11 cellular contexts compared by ENCODE assay signal in genomic region chr10:72295330-72295910, GRCh38. TPM values are rescaled to one million over a fixed set of nuclear protein-coding genes. Genes with fewer than 3 reads are reported as not detected.
A peak's percentile ranks its signal among the peaks of the same experiment; 100 is the strongest.
DNase-seq lines count a peak whose midpoint lies in the region; FAIRE-seq and TF ChIP-seq lines count a peak whose summit lies in the region.
"Had no signal": no experiment of that assay in that cellular context is flagged by ENCODE, and none has a peak within 500 bp of the region (broad histone marks: within the 10 kb centered on the region; RNA-seq: fewer than 3 reads in every experiment).

No MANE protein-coding gene starts in this region.

- H3K9me3 Mint-ChIP-seq in activated naive CD4-positive, alpha-beta T cell treated with anti-CD3 and anti-CD28 coated beads, Interleukin-2, amount 50 U/mL, for 24 hours = no peaks in the 10 kb centered on the region
- H3K9me3 Mint-ChIP-seq in activated CD4-positive, alpha-beta memory T cell treated with anti-CD3 and anti-CD28 coated beads, Interleukin-2, amount 10 ng/mL, durations not matched to agents 7 days and 5 days = no peaks in the 10 kb centered on the region

- no peak for TF ChIP-seq POLR2A in vagina (IDR thresholded peaks at IDR 0.05)

- H3K9me1 ChIP-seq in keratinocyte (ENCODE audit: control insufficient read depth, extremely low read depth, insufficient read depth, low read length) = no peaks in the 10 kb centered on the region

- H3K4me1 ChIP-seq in keratinocyte (ENCODE audit: control insufficient read depth, extremely low read depth, insufficient read depth, low read length) = peaks cover 38% of the 10 kb centered on the region
- H3K4me1 ChIP-seq in vagina = peaks cover 22% of the 10 kb centered on the region

- CTCF ChIA-PET in activated CD4-positive, alpha-beta memory T cell treated with anti-CD3 and anti-CD28 coated beads, Interleukin-2, amount 10 ng/mL, durations not matched to agents 7 days and 5 days (lab: Charles Lee) = interaction anchor here (6.7 kb wide), 1 partner anchor 21 kb away, joined by 56 read pairs; the partner anchor contains the start of gene DDIT4

- no peaks in the 10 kb centered on the region for H3K36me3 ChIP-seq in keratinocyte (ENCODE audit: control insufficient read depth in 2 of 2, extremely low read depth in 1 of 2, insufficient read depth in 2 of 2, low read length in 2 of 2)
- H3K36me3 ChIP-seq in vagina = no peaks in the 10 kb centered on the region

- peaks cover 3% of the 10 kb centered on the region for H3K36me3 Mint-ChIP-seq in activated naive CD4-positive, alpha-beta T cell treated with anti-CD3 and anti-CD28 coated beads, Interleukin-2, amount 50 U/mL, for 24 hours
- peaks cover 12% of the 10 kb centered on the region for H3K36me3 Mint-ChIP-seq in activated CD4-positive, alpha-beta memory T cell treated with anti-CD3 and anti-CD28 coated beads, Interleukin-2, amount 10 ng/mL, durations not matched to agents 7 days and 5 days (ENCODE audit: low read depth)

- H3K4me3 Mint-ChIP-seq in activated naive CD4-positive, alpha-beta T cell treated with anti-CD3 and anti-CD28 coated beads, Interleukin-2, amount 50 U/mL, for 24 hours = peak overlapping the region; percentile 64
- peak overlapping the region; percentile 73 for H3K4me3 Mint-ChIP-seq in activated CD4-positive, alpha-beta memory T cell treated with anti-CD3 and anti-CD28 coated beads, Interleukin-2, amount 10 ng/mL, durations not matched to agents 7 days and 5 days

- H3K27ac ChIP-seq in keratinocyte (ENCODE audit: control insufficient read depth, insufficient read depth, low read length) (peak overlapping the region; percentile 36), vagina (peak overlapping the region; percentile 19)

- peaks cover 71% of the 10 kb centered on the region for H3K4me1 Mint-ChIP-seq in activated naive CD4-positive, alpha-beta T cell treated with anti-CD3 and anti-CD28 coated beads, Interleukin-2, amount 50 U/mL, for 24 hours
- H3K4me1 Mint-ChIP-seq in activated CD4-positive, alpha-beta memory T cell treated with anti-CD3 and anti-CD28 coated beads, Interleukin-2, amount 10 ng/mL, durations not matched to agents 7 days and 5 days = peaks cover 81% of the 10 kb centered on the region

- H3K9me3 ChIP-seq in keratinocyte (ENCODE audit: control insufficient read depth, low read depth, low read length) = no peaks in the 10 kb centered on the region
- no peaks in the 10 kb centered on the region for H3K9me3 ChIP-seq in vagina

- peak overlapping the region; percentile 10 for H3K9ac ChIP-seq in keratinocyte (ENCODE audit: control insufficient read depth, extremely low read depth, insufficient read depth, low read length)

- no peak for FAIRE-seq in keratinocyte (lab: Jason Lieb, UNC)
- FAIRE-seq: endometrium had no signal

- DNase-seq in activated naive CD4-positive, alpha-beta T cell (lab: John Stamatoyannopoulos, UW) = no peak
- DNase-seq in activated CD4-positive, alpha-beta memory T cell treated with anti-CD3 and anti-CD28 coated beads, Interleukin-2, amount 10 ng/mL, durations not matched to agents 7 days and 5 days = no peak
- DNase-seq in keratinocyte (ENCODE audit: low read depth, low spot score) = no peak
- DNase-seq in vagina (ENCODE audit: extremely low spot score in 2 of 2) = no peak
- no peak for DNase-seq in GF-D8 (lab: John Stamatoyannopoulos, UW)
- DNase-seq in NCI-H446 treated with DMSO at 0.1 percent for 48 hours (lab: John Stamatoyannopoulos, UW) = no peak
- no peak for DNase-seq in ureter (ENCODE audit: low spot score)
- DNase-seq: NCI-H345, SIG-M5 had no signal

- H4K20me1 ChIP-seq in keratinocyte (ENCODE audit: control insufficient read depth, extremely low read depth, insufficient read depth, low read length) = no peaks in the 10 kb centered on the region

- no peak overlapping the region for H3K4me3 ChIP-seq in keratinocyte (ENCODE audit: control insufficient read depth in 2 of 3, extremely low read depth in 1 of 3, insufficient read depth in 2 of 3, low read depth in 1 of 3, low read length in 3 of 3)
- no peak overlapping the region for H3K4me3 ChIP-seq in vagina

- intact Hi-C loops in vagina (cut with DNase I) = no loop called here

- TF ChIP-seq CTCF in keratinocyte (optimal IDR thresholded peaks at IDR 0.05 in 1 of 3, IDR thresholded peaks at IDR 0.05 in 1 of 3, conservative IDR thresholded peaks at IDR 0.05 in 1 of 3; ENCODE audit: extremely low read depth in 1 of 3, insufficient read depth in 2 of 3, low read length in 3 of 3) (no peak), vagina (IDR thresholded peaks at IDR 0.05) (no peak)

- dilution Hi-C loops in keratinocyte (cut with MboI; ENCODE audit: extremely low pct_ligation_motif_present, low sequenced_read_pairs) = no loop called here

- no peak overlapping the region for H3K4me2 ChIP-seq in keratinocyte (ENCODE audit: control insufficient read depth, extremely low read depth, insufficient read depth, low read depth, low read length)

- H3K27me3 Mint-ChIP-seq in activated naive CD4-positive, alpha-beta T cell treated with anti-CD3 and anti-CD28 coated beads, Interleukin-2, amount 50 U/mL, for 24 hours = no peaks in the 10 kb centered on the region
- H3K27me3 Mint-ChIP-seq in activated CD4-positive, alpha-beta memory T cell treated with anti-CD3 and anti-CD28 coated beads, Interleukin-2, amount 10 ng/mL, durations not matched to agents 7 days and 5 days = no peaks in the 10 kb centered on the region

- no peaks in the 10 kb centered on the region for H3K27me3 ChIP-seq in keratinocyte (ENCODE audit: control insufficient read depth, extremely low read depth, insufficient read depth, low read length)
- H3K27me3 ChIP-seq in vagina = no peaks in the 10 kb centered on the region

- peak overlapping the region; percentile 98 for H3K27ac Mint-ChIP-seq in activated naive CD4-positive, alpha-beta T cell treated with anti-CD3 and anti-CD28 coated beads, Interleukin-2, amount 50 U/mL, for 24 hours
- peak overlapping the region; percentile 97 for H3K27ac Mint-ChIP-seq in activated CD4-positive, alpha-beta memory T cell treated with anti-CD3 and anti-CD28 coated beads, Interleukin-2, amount 10 ng/mL, durations not matched to agents 7 days and 5 days

- POLR2A ChIA-PET in activated CD4-positive, alpha-beta memory T cell treated with anti-CD3 and anti-CD28 coated beads, Interleukin-2, amount 10 ng/mL, durations not matched to agents 7 days and 5 days (lab: Charles Lee) = interaction anchor here (1.0 to 23.5 kb wide), 6 partner anchors 12 to 31 kb away, joined by 4 to 448 read pairs (median 22); partner anchors contain the start of gene DDIT4

- no peak overlapping the region for H2AFZ ChIP-seq in keratinocyte (ENCODE audit: control insufficient read depth, low read length)

- no peaks in the 10 kb centered on the region for H3K79me2 ChIP-seq in keratinocyte (ENCODE audit: control insufficient read depth, insufficient read depth, low read length)

RNA-seq across cellular contexts. Expression of gene DDIT4, which starts 21.7 kb away (rescaled TPM):
- total RNA-seq in activated CD4-positive, alpha-beta memory T cell treated with anti-CD3 and anti-CD28 coated beads, Interleukin-2, amount 10 ng/mL, durations not matched to agents 7 days and 5 days = 100 to 1,000 TPM; 475 to 481 TPM
- polyA plus RNA-seq in keratinocyte = 153 to 289 TPM (median 248 TPM) in 3 replicates
- polyA plus RNA-seq in keratinocyte (2011; ENCODE audit: low read depth) = 227 TPM
- polyA plus RNA-seq in keratinocyte (2011; cell fraction: cytosol; rRNA removed) = 88.3 and 149 TPM in 2 replicates
- 237 and 241 TPM in 2 replicates for polyA plus RNA-seq in keratinocyte (2011; cell fraction: nucleus; rRNA removed)
- 409 and 466 TPM in 2 replicates for polyA plus RNA-seq in keratinocyte (2012; ENCODE audit: low replicate concordance)
- polyA minus RNA-seq in keratinocyte = 214 to 285 TPM (median 225 TPM) in 3 replicates
- 466 TPM for polyA minus RNA-seq in keratinocyte (2011; cell fraction: cytosol; rRNA and poly(A)+ RNA removed)
- 259 and 281 TPM in 2 replicates for polyA minus RNA-seq in keratinocyte (2011; cell fraction: nucleus; rRNA and poly(A)+ RNA removed)
- 1,063 TPM for total RNA-seq in vagina
- total RNA-seq in ureter = 525 TPM

RNA-seq across cellular contexts. Expression of gene DNAJB12, which starts 59.3 kb away (rescaled TPM):
- 10 to 100 TPM; 23.8 to 26.7 TPM for total RNA-seq in activated CD4-positive, alpha-beta memory T cell treated with anti-CD3 and anti-CD28 coated beads, Interleukin-2, amount 10 ng/mL, durations not matched to agents 7 days and 5 days
- 11.5 to 19.3 TPM (median 12.0 TPM) in 3 replicates for polyA plus RNA-seq in keratinocyte
- polyA plus RNA-seq in keratinocyte (2011; ENCODE audit: low read depth) = 14.8 TPM
- polyA plus RNA-seq in keratinocyte (2011; cell fraction: cytosol; rRNA removed) = 11.5 and 14.9 TPM in 2 replicates
- 32.1 and 39.9 TPM in 2 replicates for polyA plus RNA-seq in keratinocyte (2011; cell fraction: nucleus; rRNA removed)
- 16.2 and 23.3 TPM in 2 replicates for polyA plus RNA-seq in keratinocyte (2012; ENCODE audit: low replicate concordance)
- 11.2 to 31.7 TPM (median 11.8 TPM) in 3 replicates for polyA minus RNA-seq in keratinocyte
- 12.5 TPM for polyA minus RNA-seq in keratinocyte (2011; cell fraction: cytosol; rRNA and poly(A)+ RNA removed)
- 19.3 and 20.3 TPM in 2 replicates for polyA minus RNA-seq in keratinocyte (2011; cell fraction: nucleus; rRNA and poly(A)+ RNA removed)
- total RNA-seq in vagina = 29.7 TPM
- 44.9 TPM for total RNA-seq in ureter
